Comparison of ENCODE assay signal across 8 cellular contexts in genomic region chr5:141969783-141970741, GRCh38. TPM values are rescaled to one million over a fixed set of nuclear protein-coding genes. Genes with fewer than 3 reads are reported as not detected.
DNase-seq lines count a peak whose midpoint lies in the region; ATAC-seq and TF ChIP-seq lines count a peak whose summit lies in the region.

No MANE protein-coding gene starts in this region.

- no peaks in the 10 kb centered on the region for H3K27me3 ChIP-seq in endocrine pancreas (ENCODE audit: control insufficient read depth, insufficient read depth, low read length)

- peak; percentile 68 to 81 for DNase-seq in AML-193 (lab: John Stamatoyannopoulos, UW)
- peak; percentile 52 for DNase-seq in RPMI7951 (ENCODE audit: low read depth)
- no peak for DNase-seq in nephron progenitor cell
- no peak for DNase-seq in 8988T
- no peak for DNase-seq in DMS79 treated with DMSO at 0.1 percent for 48 hours (lab: John Stamatoyannopoulos, UW)

- peaks cover 26% of the 10 kb centered on the region for H3K36me3 Mint-ChIP-seq in nephron progenitor cell (ENCODE audit: low read depth)

- peaks cover 2% of the 10 kb centered on the region for H3K27me3 Mint-ChIP-seq in nephron progenitor cell (ENCODE audit: low read depth, poor library complexity)

- peak overlapping the region; percentile 94 for H3K4me3 Mint-ChIP-seq in nephron progenitor cell

- peak overlapping the region; percentile 95 for H3K9ac ChIP-seq in endocrine pancreas (ENCODE audit: control insufficient read depth, insufficient read depth, low read length)

- no peak overlapping the region for H3K27ac Mint-ChIP-seq in nephron progenitor cell

- H3K4me1 ChIP-seq in endocrine pancreas (ENCODE audit: control insufficient read depth, insufficient read depth, low read length), result peaks cover 17% of the 10 kb centered on the region

- H3K4me3 ChIP-seq in endocrine pancreas (ENCODE audit: control insufficient read depth, insufficient read depth, low read length), result peak overlapping the region; percentile 87

- no peaks in the 10 kb centered on the region for H3K9me3 ChIP-seq in endocrine pancreas (ENCODE audit: control insufficient read depth, low read length)

- no peaks in the 10 kb centered on the region for H3K36me3 ChIP-seq in endocrine pancreas (ENCODE audit: control insufficient read depth, insufficient read depth, low read length)

- ATAC-seq in GM19023 (IDR thresholded peaks at IDR 0.05; ENCODE audit: unreplicated experiment) (peak; percentile 42), HG03097 (IDR thresholded peaks at IDR 0.05; ENCODE audit: low FRiP score, unreplicated experiment) (peak; percentile 42)

- TF ChIP-seq CTCF in nephron progenitor cell (IDR thresholded peaks at IDR 0.05), result no peak

- peaks cover 38% of the 10 kb centered on the region for H3K4me1 Mint-ChIP-seq in nephron progenitor cell

- no peaks in the 10 kb centered on the region for H3K9me3 Mint-ChIP-seq in nephron progenitor cell

RNA-seq across cellular contexts. Expression of gene RNF14, which starts 1.2 kb away (rescaled TPM):
- total RNA-seq in RPMI7951 (2014; rRNA removed; shearing (Covaris generic)), result 65.5 and 66.9 TPM in 2 replicates

RNA-seq across cellular contexts. Expression of gene PCDH12, which starts 12.1 kb away (rescaled TPM):
- not detected in 2 replicates for total RNA-seq in RPMI7951 (2014; rRNA removed; shearing (Covaris generic))

RNA-seq across cellular contexts. Expression of gene GNPDA1, which starts 42.8 kb away (rescaled TPM):
- 53.5 and 70.5 TPM in 2 replicates for total RNA-seq in RPMI7951 (2014; rRNA removed; shearing (Covaris generic))

RNA-seq across cellular contexts. Expression of gene DELE1, which starts 46.4 kb away (rescaled TPM):
- 33.9 and 35.8 TPM in 2 replicates for total RNA-seq in RPMI7951 (2014; rRNA removed; shearing (Covaris generic))

Comparison
In these comparisons a context has a peak if more than half of its experiments do, and no peak if none do; other contexts are left out.
1. DNase-seq: peak in AML-193 (2 of 2) and RPMI7951 (single experiment); none in nephron progenitor cell (single experiment), 8988T (single experiment) and DMS79 treated with DMSO at 0.1 percent for 48 hours (single experiment).